In genomic region chr3:195117978-195118581, GRCh38 we compare ENCODE assay signal across 10 cellular contexts.
DNase-seq lines count a peak whose midpoint lies in the region; ATAC-seq and TF ChIP-seq lines count a peak whose summit lies in the region.
"Had no signal": no experiment of that assay in that cellular context is flagged by ENCODE, and none has a peak within 500 bp of the region (broad histone marks: within the 10 kb centered on the region; RNA-seq: fewer than 3 reads in every experiment).

No MANE protein-coding gene starts in this region.

- H3K27ac Mint-ChIP-seq in chondrocyte (ENCODE audit: unreplicated experiment) (peak overlapping the region; percentile 30), natural killer cell (no peak overlapping the region)

- H3K27me3 Mint-ChIP-seq in chondrocyte (ENCODE audit: low read depth) = no peaks in the 10 kb centered on the region
- H3K27me3 Mint-ChIP-seq in natural killer cell (ENCODE audit: low read depth in 2 of 2) = no peaks in the 10 kb centered on the region

- DNase-seq in GDM1 (lab: John Stamatoyannopoulos, UW) = peak; percentile 36
- peak; percentile 86 for DNase-seq in LoVo (ENCODE audit: low spot score)
- DNase-seq in chondrocyte (ENCODE audit: low spot score) = no peak
- peak in 2 of 3 donors; percentile 59 to 73 for DNase-seq in mucosa of descending colon
- DNase-seq in NCI-H2107 (lab: John Stamatoyannopoulos, UW) = no peak
- no peak for DNase-seq in natural killer cell
- no peak for DNase-seq in nucleus accumbens (lab: John Stamatoyannopoulos, UW)
- DNase-seq in retina = no peak
- DNase-seq: activated T-cell treated with anti-CD3 and anti-CD28 coated beads, Interleukin-2, amount 50 U/mL, for 4 hours; tibial artery had no signal

- ATAC-seq in mucosa of descending colon (peak; percentile 96), natural killer cell (no peak)
- ATAC-seq: activated T-cell treated with anti-CD3 and anti-CD28 coated beads, Interleukin-2, amount 50 U/mL, for 4 hours had no signal

- no peaks in the 10 kb centered on the region for H3K9me3 Mint-ChIP-seq in chondrocyte (ENCODE audit: low read depth)
- no peaks in the 10 kb centered on the region for H3K9me3 Mint-ChIP-seq in natural killer cell
- H3K9me3 Mint-ChIP-seq: activated T-cell treated with anti-CD3 and anti-CD28 coated beads, Interleukin-2, amount 50 U/mL, for 4 hours had no signal

- intact Hi-C loops in mucosa of descending colon (cut with DNase I, micrococcal nuclease) (no loop called here), natural killer cell (cut with micrococcal nuclease) (no loop called here)

- H3K4me3 Mint-ChIP-seq in chondrocyte (ENCODE audit: unreplicated experiment) (no peak overlapping the region), natural killer cell (no peak overlapping the region)
- H3K4me3 Mint-ChIP-seq: activated T-cell treated with anti-CD3 and anti-CD28 coated beads, Interleukin-2, amount 50 U/mL, for 4 hours had no signal

- H3K4me1 ChIP-seq in mucosa of descending colon (ENCODE audit: low read depth) = no peaks in the 10 kb centered on the region
- H3K4me1 ChIP-seq: tibial artery had no signal

- H3K9me3 ChIP-seq in mucosa of descending colon = no peaks in the 10 kb centered on the region
- H3K9me3 ChIP-seq: tibial artery had no signal

- H3K4me1 Mint-ChIP-seq in chondrocyte (ENCODE audit: low read depth) = peaks cover 29% of the 10 kb centered on the region
- peaks cover 13 to 15% of the 10 kb centered on the region in 2 donors for H3K4me1 Mint-ChIP-seq in natural killer cell

- TF ChIP-seq CTCF in chondrocyte (IDR thresholded peaks at IDR 0.05) (peak; percentile 53), mucosa of descending colon (IDR thresholded peaks at IDR 0.05) (no peak), natural killer cell (IDR thresholded peaks at IDR 0.05) (no peak)

- H3K36me3 Mint-ChIP-seq in chondrocyte (ENCODE audit: low read depth) = no peaks in the 10 kb centered on the region
- H3K36me3 Mint-ChIP-seq in natural killer cell = no peaks in the 10 kb centered on the region

- H3K4me3 ChIP-seq in mucosa of descending colon = no peak overlapping the region
- H3K4me3 ChIP-seq: tibial artery had no signal

- no peaks in the 10 kb centered on the region for H3K36me3 ChIP-seq in mucosa of descending colon (ENCODE audit: low read depth)
- H3K36me3 ChIP-seq: tibial artery had no signal

Comparison
In these comparisons a context has a peak if more than half of its experiments do, and no peak if none do; other contexts are left out.
1. DNase-seq: peak in GDM1 (single experiment), LoVo (single experiment) and mucosa of descending colon (2 of 3); none in chondrocyte (single experiment), NCI-H2107 (single experiment), natural killer cell (single experiment), nucleus accumbens (0 of 56) and retina (single experiment).